Comparison of ENCODE assay signal across 8 cellular contexts in the genomic region with DNA sequence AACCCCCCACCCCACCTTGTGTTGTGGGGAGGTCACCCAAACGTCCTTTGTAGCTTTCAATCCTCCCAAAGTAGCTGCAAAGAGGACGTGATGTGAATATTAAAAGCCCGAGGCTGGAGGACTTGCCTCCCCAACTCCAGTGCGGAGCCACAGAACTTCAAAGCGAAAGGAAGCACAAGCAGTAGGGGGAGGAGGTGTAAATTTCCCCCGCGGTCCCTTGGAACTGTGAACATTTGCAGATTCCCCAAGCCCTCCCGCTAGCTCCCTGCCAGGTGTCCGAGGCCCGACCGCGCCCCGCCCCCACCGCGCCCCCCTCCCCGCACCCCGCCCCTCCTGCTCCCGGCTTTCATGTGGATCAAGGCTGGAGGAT. TPM values are rescaled to one million over a fixed set of nuclear protein-coding genes. Genes with fewer than 3 reads are reported as not detected.
DNase-seq lines count a peak whose midpoint lies in the region; ATAC-seq and TF ChIP-seq lines count a peak whose summit lies in the region.

No MANE protein-coding gene starts in this region.

- H4K20me1 ChIP-seq in DND-41 (ENCODE audit: insufficient read depth, low read length): no peaks in the 10 kb centered on the region
- no peaks in the 10 kb centered on the region for H4K20me1 ChIP-seq in SK-N-SH (ENCODE audit: insufficient read depth)

- no peak for TF ChIP-seq RAD21 in SK-N-SH (IDR thresholded peaks at IDR 0.05; ENCODE audit: low read length)

- DNase-seq in DND-41 (peak; percentile 74), SK-N-SH (no peak), fibroblast of pulmonary artery (ENCODE audit: low read depth) (no peak), trophoblast cell (no peak), DMS79 treated with DMSO at 0.1 percent for 48 hours (lab: John Stamatoyannopoulos, UW) (no peak), RPMI8226 (no peak), AG20443 (ENCODE audit: low spot score) (no peak)

- H3K79me1 ChIP-seq in trophoblast cell (ENCODE audit: low read length): no peaks in the 10 kb centered on the region

- CTCF ChIA-PET in SK-N-SH (lab: Yijun Ruan, JAX): interaction anchor here (0.9 to 1.5 kb wide), 4 partner anchors 11 to 52 kb away, joined by 3 to 4 read pairs (median 3); no protein-coding TSS in a partner anchor

- H2BK12ac ChIP-seq in trophoblast cell (ENCODE audit: low read length): no peak overlapping the region

- no peak overlapping the region for H2BK120ac ChIP-seq in trophoblast cell (ENCODE audit: insufficient read depth, low read length, poor library complexity)

- H3K27me3 ChIP-seq in DND-41 (ENCODE audit: insufficient read depth, low read length, poor library complexity) (peaks cover 4% of the 10 kb centered on the region), SK-N-SH (ENCODE audit: insufficient read depth) (peaks cover 5% of the 10 kb centered on the region; the same call in 1 of the 2 replicates), trophoblast cell (ENCODE audit: insufficient read depth, low read length) (no peaks in the 10 kb centered on the region)

- H3K4ac ChIP-seq in trophoblast cell (ENCODE audit: low read depth, low read length): no peak overlapping the region

- TF ChIP-seq CTCF in DND-41 (IDR thresholded peaks at IDR 0.05; ENCODE audit: borderline replicate concordance, extremely low read depth, low read length, poor library complexity, severe bottlenecking): no peak
- TF ChIP-seq CTCF in SK-N-SH (IDR thresholded peaks at IDR 0.05): no peak
- no peak for TF ChIP-seq CTCF in fibroblast of pulmonary artery (IDR thresholded peaks at IDR 0.05; ENCODE audit: low read length, missing control alignments)

- peaks cover 28% of the 10 kb centered on the region for H3K4me1 ChIP-seq in DND-41 (ENCODE audit: insufficient read depth, low read length)
- H3K4me1 ChIP-seq in SK-N-SH (ENCODE audit: control insufficient read depth in 1 of 2, insufficient read depth in 2 of 2, low read depth in 1 of 2, low read length in 1 of 2): peaks cover 0 to 6% of the 10 kb centered on the region in 2 experiments; a peak in 2 of 4 replicates
- H3K4me1 ChIP-seq in trophoblast cell (ENCODE audit: control insufficient read depth in 1 of 2, insufficient read depth in 2 of 2, low read length in 2 of 2): peaks cover 3% of the 10 kb centered on the region in 2 experiments

- H3K27ac ChIP-seq in DND-41 (ENCODE audit: low read length) (no peak overlapping the region), SK-N-SH (ENCODE audit: low read depth in 2 of 2, low read length in 1 of 2) (no peak overlapping the region), trophoblast cell (ENCODE audit: low read depth, low read length) (no peak overlapping the region)

- no peak overlapping the region for H2BK5ac ChIP-seq in trophoblast cell (ENCODE audit: low read depth, low read length, poor library complexity)

- no peak overlapping the region for H2AK5ac ChIP-seq in trophoblast cell (ENCODE audit: low read length)

- POLR2A ChIA-PET in SK-N-SH (lab: Yijun Ruan, JAX): no interaction called here

- H4K8ac ChIP-seq in trophoblast cell (ENCODE audit: low read depth, low read length): no peak overlapping the region

- H3K14ac ChIP-seq in trophoblast cell (ENCODE audit: low read length): no peak overlapping the region

- peak; percentile 80 for ATAC-seq in DND-41 (ENCODE audit: insufficient read depth, low read depth)
- no peak for ATAC-seq in HG03159 (IDR thresholded peaks at IDR 0.05; ENCODE audit: unreplicated experiment)

- H3K4me2 ChIP-seq in DND-41 (ENCODE audit: insufficient read depth, low read length) (peak overlapping the region; percentile 74), SK-N-SH (peak overlapping the region; percentile 70), trophoblast cell (ENCODE audit: low read length) (peak overlapping the region; percentile 76)

- H3K9ac ChIP-seq in DND-41 (ENCODE audit: low read depth, low read length) (0 out of 2 replicates have a peak overlapping the region, but pooled peaks have one; percentile 25), SK-N-SH (no peak overlapping the region), trophoblast cell (ENCODE audit: low read length) (no peak overlapping the region)

- H3K4me3 ChIP-seq in DND-41 (ENCODE audit: low read depth in 1 of 2, low read length in 2 of 2): peak overlapping the region in 1 of 2 experiments; percentile 44; a peak in 2 of 4 replicates
- peak overlapping the region in 1 of 2 experiments; percentile 33; a peak in 2 of 4 replicates for H3K4me3 ChIP-seq in SK-N-SH (ENCODE audit: low read depth in 2 of 2, low read length in 1 of 2)
- H3K4me3 ChIP-seq in fibroblast of pulmonary artery (replicated peaks; ENCODE audit: low read depth, low read length): peak overlapping the region; percentile 32
- no peak overlapping the region for H3K4me3 ChIP-seq in trophoblast cell (ENCODE audit: low read depth, low read length)

- no peaks in the 10 kb centered on the region for H3K9me3 ChIP-seq in DND-41 (ENCODE audit: insufficient read depth, low read length, severe bottlenecking)
- H3K9me3 ChIP-seq in SK-N-SH: no peaks in the 10 kb centered on the region
- no peaks in the 10 kb centered on the region for H3K9me3 ChIP-seq in trophoblast cell (ENCODE audit: insufficient read depth, low read depth, low read length)

- no peaks in the 10 kb centered on the region for H3K36me3 ChIP-seq in DND-41 (ENCODE audit: insufficient read depth, low read length)
- H3K36me3 ChIP-seq in SK-N-SH (replicated peaks in 1 of 2; ENCODE audit: control insufficient read depth in 1 of 2, insufficient read depth in 2 of 2, low read length in 1 of 2): no peaks in the 10 kb centered on the region
- no peaks in the 10 kb centered on the region for H3K36me3 ChIP-seq in trophoblast cell (ENCODE audit: control insufficient read depth in 1 of 2, insufficient read depth in 2 of 2, low read length in 2 of 2)

- H3F3A ChIP-seq in SK-N-SH (replicated peaks; ENCODE audit: insufficient read depth): no peaks in the 10 kb centered on the region

- H2AFZ ChIP-seq in DND-41 (ENCODE audit: low read depth, low read length): no peak overlapping the region
- no peak overlapping the region for H2AFZ ChIP-seq in SK-N-SH (ENCODE audit: low read depth)
- H2AFZ ChIP-seq in trophoblast cell (ENCODE audit: insufficient read depth, low read length, poor library complexity): no peak overlapping the region

- no peaks in the 10 kb centered on the region for H3K9me2 ChIP-seq in SK-N-SH

- H4K91ac ChIP-seq in trophoblast cell (ENCODE audit: low read depth, low read length): no peak overlapping the region

- no peaks in the 10 kb centered on the region for H3K79me2 ChIP-seq in DND-41 (ENCODE audit: insufficient read depth, low read length)
- no peaks in the 10 kb centered on the region for H3K79me2 ChIP-seq in SK-N-SH (ENCODE audit: insufficient read depth)
- H3K79me2 ChIP-seq in trophoblast cell (ENCODE audit: control insufficient read depth, insufficient read depth, low read length, poor library complexity): no peaks in the 10 kb centered on the region

- 20% methylated on average over 8 of the region's 18 CpGs for WGBS in SK-N-SH (ENCODE audit: low lambda C conversion rate)
- no CpG with 5 or more reads among the region's 18 CpGs for WGBS in trophoblast cell (ENCODE audit: extremely low coverage, insufficient coverage, insufficient read length)

- no peak for TF ChIP-seq EP300 in SK-N-SH (IDR thresholded peaks at IDR 0.05; ENCODE audit: borderline replicate concordance in 1 of 2, low read depth in 1 of 2, low read length in 1 of 2)

- H4K12ac ChIP-seq in trophoblast cell (ENCODE audit: low read depth, low read length): no peak overlapping the region

- no peak overlapping the region for H3K23ac ChIP-seq in trophoblast cell (ENCODE audit: low read length)

- H3K18ac ChIP-seq in trophoblast cell (ENCODE audit: low read length): no peak overlapping the region

TF ChIP-seq in SK-N-SH, 30 proteins besides CTCF, POLR2A, EP300 and RAD21 (continues in another document):
- no peak for TF ChIP-seq FOXM1 (IDR thresholded peaks at IDR 0.05; ENCODE audit: low read depth)
- no peak for TF ChIP-seq IRF3 (IDR thresholded peaks at IDR 0.05; ENCODE audit: low read depth, low read length)
- TF ChIP-seq POLR2AphosphoS5 (IDR thresholded peaks at IDR 0.05; ENCODE audit: low read depth, low read length): no peak
- no peak for TF ChIP-seq FOXJ3 (CRISPR knock-in tag; IDR thresholded peaks at IDR 0.05)
- TF ChIP-seq, protein P1, sequence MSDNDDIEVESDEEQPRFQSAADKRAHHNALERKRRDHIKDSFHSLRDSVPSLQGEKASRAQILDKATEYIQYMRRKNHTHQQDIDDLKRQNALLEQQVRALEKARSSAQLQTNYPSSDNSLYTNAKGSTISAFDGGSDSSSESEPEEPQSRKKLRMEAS (IDR thresholded peaks at IDR 0.05; ENCODE audit: low read depth): no peak
- TF ChIP-seq, protein P2, sequence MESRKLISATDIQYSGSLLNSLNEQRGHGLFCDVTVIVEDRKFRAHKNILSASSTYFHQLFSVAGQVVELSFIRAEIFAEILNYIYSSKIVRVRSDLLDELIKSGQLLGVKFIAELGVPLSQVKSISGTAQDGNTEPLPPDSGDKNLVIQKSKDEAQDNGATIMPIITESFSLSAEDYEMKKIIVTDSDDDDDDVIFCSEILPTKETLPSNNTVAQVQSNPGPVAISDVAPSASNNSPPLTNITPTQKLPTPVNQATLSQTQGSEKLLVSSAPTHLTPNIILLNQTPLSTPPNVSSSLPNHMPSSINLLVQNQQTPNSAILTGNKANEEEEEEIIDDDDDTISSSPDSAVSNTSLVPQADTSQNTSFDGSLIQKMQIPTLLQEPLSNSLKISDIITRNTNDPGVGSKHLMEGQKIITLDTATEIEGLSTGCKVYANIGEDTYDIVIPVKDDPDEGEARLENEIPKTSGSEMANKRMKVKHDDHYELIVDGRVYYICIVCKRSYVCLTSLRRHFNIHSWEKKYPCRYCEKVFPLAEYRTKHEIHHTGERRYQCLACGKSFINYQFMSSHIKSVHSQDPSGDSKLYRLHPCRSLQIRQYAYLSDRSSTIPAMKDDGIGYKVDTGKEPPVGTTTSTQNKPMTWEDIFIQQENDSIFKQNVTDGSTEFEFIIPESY (IDR thresholded peaks at IDR 0.05; ENCODE audit: borderline replicate concordance, low read depth): no peak
- no peak for TF ChIP-seq SMC3 (IDR thresholded peaks at IDR 0.05; ENCODE audit: low read depth, low read length)
- TF ChIP-seq JUND (IDR thresholded peaks at IDR 0.05): no peak
- TF ChIP-seq CHD2 (IDR thresholded peaks at IDR 0.05; ENCODE audit: low read length, partially characterized antibody): no peak

RNA-seq across cellular contexts. Expression of gene HAO2, which starts 41.5 kb away (rescaled TPM):
- not detected in 2 replicates for polyA plus RNA-seq in SK-N-SH (2012; rRNA removed)
- not detected in 2 replicates for polyA plus RNA-seq in SK-N-SH (2012; cell fraction: cytosol; rRNA removed)
- 0.04 TPM in 1 of 2 replicates, not detected in the other for polyA plus RNA-seq in SK-N-SH (2012; cell fraction: nucleus; rRNA removed)
- polyA plus RNA-seq in trophoblast cell (2013): not detected in 2 replicates
